ENCODE assay signal across 8 cellular contexts in genomic region chr9:18208166-18209059, GRCh38.
DNase-seq lines count a peak whose midpoint lies in the region; ATAC-seq and FAIRE-seq lines count a peak whose summit lies in the region.

No MANE protein-coding gene starts in this region.

- ATAC-seq in activated T-cell treated with anti-CD3 and anti-CD28 coated beads, Interleukin-2, amount 50 U/mL, for 4 hours: no peak

- H3K36me3 ChIP-seq in adipocyte (ENCODE audit: control insufficient read depth, insufficient read depth, low read length, severe bottlenecking): no peaks in the 10 kb centered on the region
- no peaks in the 10 kb centered on the region for H3K36me3 ChIP-seq in CD4-positive, alpha-beta memory T cell (ENCODE audit: insufficient read depth, low read length)

- POLR2A ChIA-PET in CD4-positive, alpha-beta memory T cell (lab: Charles Lee; ENCODE audit: partially characterized antibody): no interaction called here

- FAIRE-seq in HTR-8/SVneo (lab: Jason Lieb, UNC): no peak

- no peak overlapping the region for H3K9ac ChIP-seq in adipocyte (ENCODE audit: low read length)

- no peaks in the 10 kb centered on the region for H3K9me3 ChIP-seq in adipocyte (ENCODE audit: control insufficient read depth, low read length)
- no peaks in the 10 kb centered on the region for H3K9me3 ChIP-seq in CD4-positive, alpha-beta memory T cell (ENCODE audit: control insufficient read depth in 1 of 2, low read length in 2 of 2)

- H3K4me3 ChIP-seq in adipocyte (ENCODE audit: low read length): no peak overlapping the region
- no peak overlapping the region for H3K4me3 ChIP-seq in CD4-positive, alpha-beta memory T cell (ENCODE audit: low read length in 2 of 2)

- no peaks in the 10 kb centered on the region for H3K36me3 Mint-ChIP-seq in activated T-cell treated with anti-CD3 and anti-CD28 coated beads, Interleukin-2, amount 50 U/mL, for 4 hours (ENCODE audit: insufficient read depth)
- no peaks in the 10 kb centered on the region for H3K36me3 Mint-ChIP-seq in activated naive CD4-positive, alpha-beta T cell treated with anti-CD3 and anti-CD28 coated beads, Interleukin-2, amount 10 ng/mL, durations not matched to agents 7 days and 5 days
- H3K36me3 Mint-ChIP-seq in activated naive CD8-positive, alpha-beta T cell treated with anti-CD3 and anti-CD28 coated beads for 36 hours: no peaks in the 10 kb centered on the region
- H3K36me3 Mint-ChIP-seq in CD4-positive, alpha-beta memory T cell: no peaks in the 10 kb centered on the region

- DNase-seq in COR-L47 (lab: John Stamatoyannopoulos, UW): peak; percentile 45
- peak; percentile 17 for DNase-seq in HTR-8/SVneo (ENCODE audit: insufficient read length, low spot score)
- peak; percentile 83 for DNase-seq in adipocyte (ENCODE audit: low read depth)
- DNase-seq in iris pigment epithelial cell (ENCODE audit: low read depth): peak; percentile 48
- DNase-seq in activated T-cell treated with anti-CD3 and anti-CD28 coated beads, Interleukin-2, amount 50 U/mL, for 4 hours: no peak
- no peak for DNase-seq in activated naive CD4-positive, alpha-beta T cell treated with anti-CD3 and anti-CD28 coated beads, Interleukin-2, amount 10 ng/mL, durations not matched to agents 7 days and 5 days
- no peak for DNase-seq in activated naive CD8-positive, alpha-beta T cell treated with anti-CD3 and anti-CD28 coated beads for 36 hours
- DNase-seq in CD4-positive, alpha-beta memory T cell: no peak

- H3K27me3 Mint-ChIP-seq in activated T-cell treated with anti-CD3 and anti-CD28 coated beads, Interleukin-2, amount 50 U/mL, for 4 hours (ENCODE audit: low read depth): no peaks in the 10 kb centered on the region
- no peaks in the 10 kb centered on the region for H3K27me3 Mint-ChIP-seq in activated naive CD4-positive, alpha-beta T cell treated with anti-CD3 and anti-CD28 coated beads, Interleukin-2, amount 10 ng/mL, durations not matched to agents 7 days and 5 days
- peaks cover 13% of the 10 kb centered on the region for H3K27me3 Mint-ChIP-seq in activated naive CD8-positive, alpha-beta T cell treated with anti-CD3 and anti-CD28 coated beads for 36 hours
- no peaks in the 10 kb centered on the region for H3K27me3 Mint-ChIP-seq in CD4-positive, alpha-beta memory T cell

- no peaks in the 10 kb centered on the region for H3K4me1 Mint-ChIP-seq in activated T-cell treated with anti-CD3 and anti-CD28 coated beads, Interleukin-2, amount 50 U/mL, for 4 hours (ENCODE audit: low read depth)
- H3K4me1 Mint-ChIP-seq in activated naive CD4-positive, alpha-beta T cell treated with anti-CD3 and anti-CD28 coated beads, Interleukin-2, amount 10 ng/mL, durations not matched to agents 7 days and 5 days: no peaks in the 10 kb centered on the region
- H3K4me1 Mint-ChIP-seq in activated naive CD8-positive, alpha-beta T cell treated with anti-CD3 and anti-CD28 coated beads for 36 hours: no peaks in the 10 kb centered on the region
- H3K4me1 Mint-ChIP-seq in CD4-positive, alpha-beta memory T cell: no peaks in the 10 kb centered on the region

- CTCF ChIA-PET in activated naive CD4-positive, alpha-beta T cell treated with anti-CD3 and anti-CD28 coated beads, Interleukin-2, amount 10 ng/mL, durations not matched to agents 7 days and 5 days (lab: Charles Lee): no interaction called here
- CTCF ChIA-PET in CD4-positive, alpha-beta memory T cell (lab: Charles Lee; ENCODE audit: partially characterized antibody): no interaction called here

- H3K4me3 Mint-ChIP-seq in activated T-cell treated with anti-CD3 and anti-CD28 coated beads, Interleukin-2, amount 50 U/mL, for 4 hours: no peak overlapping the region
- H3K4me3 Mint-ChIP-seq in activated naive CD4-positive, alpha-beta T cell treated with anti-CD3 and anti-CD28 coated beads, Interleukin-2, amount 10 ng/mL, durations not matched to agents 7 days and 5 days: no peak overlapping the region
- H3K4me3 Mint-ChIP-seq in activated naive CD8-positive, alpha-beta T cell treated with anti-CD3 and anti-CD28 coated beads for 36 hours: no peak overlapping the region
- H3K4me3 Mint-ChIP-seq in CD4-positive, alpha-beta memory T cell: no peak overlapping the region

- H3K9me3 Mint-ChIP-seq in activated T-cell treated with anti-CD3 and anti-CD28 coated beads, Interleukin-2, amount 50 U/mL, for 4 hours: no peaks in the 10 kb centered on the region
- no peaks in the 10 kb centered on the region for H3K9me3 Mint-ChIP-seq in activated naive CD4-positive, alpha-beta T cell treated with anti-CD3 and anti-CD28 coated beads, Interleukin-2, amount 10 ng/mL, durations not matched to agents 7 days and 5 days
- no peaks in the 10 kb centered on the region for H3K9me3 Mint-ChIP-seq in activated naive CD8-positive, alpha-beta T cell treated with anti-CD3 and anti-CD28 coated beads for 36 hours
- H3K9me3 Mint-ChIP-seq in CD4-positive, alpha-beta memory T cell: peaks cover 0 to 3% (median 0%) of the 10 kb centered on the region in 8 donors

- peaks cover 9% of the 10 kb centered on the region for H3K27me3 ChIP-seq in adipocyte (replicated peaks; ENCODE audit: control insufficient read depth, insufficient read depth, low read length)
- H3K27me3 ChIP-seq in CD4-positive, alpha-beta memory T cell (ENCODE audit: insufficient read depth, low read length): no peaks in the 10 kb centered on the region

- H3K27ac ChIP-seq in CD4-positive, alpha-beta memory T cell (ENCODE audit: low read depth, low read length): no peak overlapping the region

- H3K4me1 ChIP-seq in adipocyte (ENCODE audit: control insufficient read depth, insufficient read depth, low read length): no peaks in the 10 kb centered on the region
- H3K4me1 ChIP-seq in CD4-positive, alpha-beta memory T cell (ENCODE audit: insufficient read depth, low read length): no peaks in the 10 kb centered on the region

- H3K27ac Mint-ChIP-seq in activated naive CD4-positive, alpha-beta T cell treated with anti-CD3 and anti-CD28 coated beads, Interleukin-2, amount 10 ng/mL, durations not matched to agents 7 days and 5 days: no peak overlapping the region
- no peak overlapping the region for H3K27ac Mint-ChIP-seq in activated naive CD8-positive, alpha-beta T cell treated with anti-CD3 and anti-CD28 coated beads for 36 hours
- H3K27ac Mint-ChIP-seq in CD4-positive, alpha-beta memory T cell: no peak overlapping the region

- intact Hi-C loops in CD4-positive, alpha-beta memory T cell (cut with micrococcal nuclease): no loop called here

Comparison
In these comparisons a context has a peak if more than half of its experiments do, and no peak if none do; other contexts are left out.
1. DNase-seq: peak in COR-L47 (single experiment), HTR-8/SVneo (single experiment), adipocyte (single experiment) and iris pigment epithelial cell (single experiment); none in activated T-cell treated with anti-CD3 and anti-CD28 coated beads, Interleukin-2, amount 50 U/mL, for 4 hours (single experiment), activated naive CD4-positive, alpha-beta T cell treated with anti-CD3 and anti-CD28 coated beads, Interleukin-2, amount 10 ng/mL, durations not matched to agents 7 days and 5 days (single experiment), activated naive CD8-positive, alpha-beta T cell treated with anti-CD3 and anti-CD28 coated beads for 36 hours (single experiment) and CD4-positive, alpha-beta memory T cell (0 of 5).